19 cellular contexts compared by ENCODE assay signal in genomic region chr14:68235011-68235410, GRCh38.
"Had no signal": no experiment of that assay in that cellular context is flagged by ENCODE, and none has a peak within 500 bp of the region (broad histone marks: within the 10 kb centered on the region; RNA-seq: fewer than 3 reads in every experiment).

No MANE protein-coding gene starts in this region.

- ATAC-seq: activated CD4-positive, CD25-positive, alpha-beta regulatory T cell treated with anti-CD3 and anti-CD28 coated beads, Interleukin-2, amount 50 U/mL, for 24 hours; stimulated activated naive CD8-positive, alpha-beta T cell treated with anti-CD3 and anti-CD28 coated beads, Interleukin-15, amount 100 ng/mL, for 72 hours had no signal

- FAIRE-seq: keratinocyte had no signal

- H3K4me3 ChIP-seq: breast epithelium, dorsolateral prefrontal cortex, esophagus muscularis mucosa, left ventricle myocardium inferior, ovary, thoracic aorta, vagina had no signal

- H3K27ac ChIP-seq: dorsolateral prefrontal cortex, left ventricle myocardium inferior had no signal

- H3K4me1 Mint-ChIP-seq: stimulated activated naive CD8-positive, alpha-beta T cell treated with anti-CD3 and anti-CD28 coated beads, Interleukin-15, amount 100 ng/mL, for 72 hours had no signal

- H3K27me3 Mint-ChIP-seq: activated naive CD8-positive, alpha-beta T cell; activated T-cell treated with anti-CD3 and anti-CD28 coated beads, Interleukin-2, amount 50 U/mL, for 24 hours; stimulated activated naive CD8-positive, alpha-beta T cell treated with anti-CD3 and anti-CD28 coated beads, Interleukin-15, amount 100 ng/mL, for 72 hours had no signal

- H3K4me3 Mint-ChIP-seq: activated naive CD8-positive, alpha-beta T cell; activated T-cell treated with anti-CD3 and anti-CD28 coated beads, Interleukin-2, amount 50 U/mL, for 24 hours; neural crest cell; stimulated activated naive CD8-positive, alpha-beta T cell treated with anti-CD3 and anti-CD28 coated beads, Interleukin-15, amount 100 ng/mL, for 72 hours; T-helper 2 cell treated with Interferon-gamma antibody and Interleukin-4, amounts not matched to agents 5 μg/mL and 100 μg/mL, for 36 hours had no signal

- H3K27me3 ChIP-seq: breast epithelium, dorsolateral prefrontal cortex, esophagus muscularis mucosa, ovary, vagina had no signal

- H3K27ac Mint-ChIP-seq: activated naive CD8-positive, alpha-beta T cell; activated T-cell treated with anti-CD3 and anti-CD28 coated beads, Interleukin-2, amount 50 U/mL, for 24 hours; stimulated activated naive CD8-positive, alpha-beta T cell treated with anti-CD3 and anti-CD28 coated beads, Interleukin-15, amount 100 ng/mL, for 72 hours; T-helper 2 cell treated with Interferon-gamma antibody and Interleukin-4, amounts not matched to agents 5 μg/mL and 100 μg/mL, for 36 hours had no signal

- DNase-seq: activated gamma-delta T cell; activated T-cell treated with anti-CD3 and anti-CD28 coated beads, Interleukin-2, amount 50 U/mL, for 24 hours; dorsolateral prefrontal cortex; foreskin melanocyte; head of caudate nucleus; left ventricle myocardium inferior; mesendoderm; ovary; stimulated activated CD4-positive, alpha-beta T cell treated with anti-CD3 and anti-CD28 coated beads, Interleukin-4, amount 100 ng/mL, for 4 hours; stimulated activated naive CD8-positive, alpha-beta T cell treated with anti-CD3 and anti-CD28 coated beads, Interleukin-15, amount 100 ng/mL, for 72 hours had no signal

- H3K9me3 ChIP-seq: breast epithelium, esophagus muscularis mucosa, left ventricle myocardium inferior, ovary, thoracic aorta, vagina had no signal

- H3K9me3 Mint-ChIP-seq: activated T-cell treated with anti-CD3 and anti-CD28 coated beads, Interleukin-2, amount 50 U/mL, for 24 hours; stimulated activated naive CD8-positive, alpha-beta T cell treated with anti-CD3 and anti-CD28 coated beads, Interleukin-15, amount 100 ng/mL, for 72 hours; T-helper 2 cell treated with Interferon-gamma antibody and Interleukin-4, amounts not matched to agents 5 μg/mL and 100 μg/mL, for 36 hours had no signal

- H3K36me3 ChIP-seq: breast epithelium, esophagus muscularis mucosa, left ventricle myocardium inferior, ovary, thoracic aorta, vagina had no signal
